In genomic region chr10:35632027-35632426, GRCh38 we compare ENCODE assay signal across 1 cellular context.
TF ChIP-seq lines count a peak whose summit lies in the region.

No MANE protein-coding gene starts in this region.

TF ChIP-seq in HCT116, 20 proteins besides CTCF, POLR2A, EP300 and RAD21 (continued from another document):
- TF ChIP-seq, protein P1, sequence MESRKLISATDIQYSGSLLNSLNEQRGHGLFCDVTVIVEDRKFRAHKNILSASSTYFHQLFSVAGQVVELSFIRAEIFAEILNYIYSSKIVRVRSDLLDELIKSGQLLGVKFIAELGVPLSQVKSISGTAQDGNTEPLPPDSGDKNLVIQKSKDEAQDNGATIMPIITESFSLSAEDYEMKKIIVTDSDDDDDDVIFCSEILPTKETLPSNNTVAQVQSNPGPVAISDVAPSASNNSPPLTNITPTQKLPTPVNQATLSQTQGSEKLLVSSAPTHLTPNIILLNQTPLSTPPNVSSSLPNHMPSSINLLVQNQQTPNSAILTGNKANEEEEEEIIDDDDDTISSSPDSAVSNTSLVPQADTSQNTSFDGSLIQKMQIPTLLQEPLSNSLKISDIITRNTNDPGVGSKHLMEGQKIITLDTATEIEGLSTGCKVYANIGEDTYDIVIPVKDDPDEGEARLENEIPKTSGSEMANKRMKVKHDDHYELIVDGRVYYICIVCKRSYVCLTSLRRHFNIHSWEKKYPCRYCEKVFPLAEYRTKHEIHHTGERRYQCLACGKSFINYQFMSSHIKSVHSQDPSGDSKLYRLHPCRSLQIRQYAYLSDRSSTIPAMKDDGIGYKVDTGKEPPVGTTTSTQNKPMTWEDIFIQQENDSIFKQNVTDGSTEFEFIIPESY (IDR thresholded peaks at IDR 0.05; ENCODE audit: extremely low read depth, insufficient replicate concordance, low read length): no peak
- TF ChIP-seq, protein P2, sequence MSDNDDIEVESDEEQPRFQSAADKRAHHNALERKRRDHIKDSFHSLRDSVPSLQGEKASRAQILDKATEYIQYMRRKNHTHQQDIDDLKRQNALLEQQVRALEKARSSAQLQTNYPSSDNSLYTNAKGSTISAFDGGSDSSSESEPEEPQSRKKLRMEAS (IDR thresholded peaks at IDR 0.05): no peak
- TF ChIP-seq JUND (IDR thresholded peaks at IDR 0.05) (no peak), ZNF274 (IDR thresholded peaks at IDR 0.05; ENCODE audit: low read depth, low read length) (no peak), ZFX (IDR thresholded peaks at IDR 0.05) (no peak), SRF (IDR thresholded peaks at IDR 0.05; ENCODE audit: low read depth) (no peak), SP1 (IDR thresholded peaks at IDR 0.05; ENCODE audit: low read depth) (no peak), POLR2AphosphoS5 (IDR thresholded peaks at IDR 0.05; ENCODE audit: low read depth, low read length) (no peak), REST (IDR thresholded peaks at IDR 0.05; ENCODE audit: low read depth) (no peak)
